Comparison of ENCODE assay signal across 9 cellular contexts in the genomic region with DNA sequence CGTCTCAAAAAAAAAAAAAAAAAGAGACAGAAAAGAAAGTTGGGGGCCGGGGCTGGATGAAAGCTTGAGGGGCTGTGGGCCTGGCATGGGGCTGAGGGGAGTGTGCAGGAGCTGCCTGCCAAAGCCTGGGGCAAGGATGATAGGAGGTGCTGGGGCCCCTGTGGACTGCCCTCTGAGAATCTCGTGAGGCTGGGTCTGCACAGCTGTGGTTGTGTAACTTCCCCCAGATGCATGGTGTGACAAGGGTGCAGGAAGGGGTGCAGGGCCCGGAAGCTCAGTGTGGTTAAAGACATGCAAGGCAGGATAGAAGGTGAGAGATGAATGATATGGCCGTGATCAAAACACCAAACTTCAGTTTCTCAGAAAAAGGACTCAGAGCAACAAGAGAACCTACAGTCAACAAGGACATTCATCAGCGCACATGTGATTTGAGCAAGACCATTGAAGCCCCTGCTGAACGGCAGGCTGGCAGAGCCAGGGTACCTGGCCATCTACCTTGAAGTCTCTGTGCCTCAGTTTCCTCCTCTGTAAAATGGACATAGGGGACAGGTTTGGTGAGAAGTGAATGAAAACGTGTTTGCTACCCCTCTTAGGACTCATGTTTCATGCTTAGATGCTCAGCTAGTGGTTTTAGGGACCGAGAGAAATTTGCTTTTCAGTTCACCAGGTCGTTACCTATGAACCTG. TPM values are rescaled to one million over a fixed set of nuclear protein-coding genes. Genes with fewer than 3 reads are reported as not detected.
A peak's percentile ranks its signal among the peaks of the same experiment; 100 is the strongest.
DNase-seq lines count a peak whose midpoint lies in the region; ATAC-seq, FAIRE-seq and TF ChIP-seq lines count a peak whose summit lies in the region.
"Had no signal": no experiment of that assay in that cellular context is flagged by ENCODE, and none has a peak within 500 bp of the region (broad histone marks: within the 10 kb centered on the region; RNA-seq: fewer than 3 reads in every experiment).

No MANE protein-coding gene starts in this region.

- H3K27ac ChIP-seq in kidney (ENCODE audit: low read depth in 2 of 2, low read length in 2 of 2): no peak overlapping the region
- no peak overlapping the region for H3K27ac ChIP-seq in substantia nigra (ENCODE audit: low read depth, low read length, poor library complexity, severe bottlenecking)
- H3K27ac ChIP-seq: gastrocnemius medialis had no signal

- intact Hi-C loops in kidney (cut with DNase I): no loop called here

- TF ChIP-seq CTCF in kidney (IDR thresholded peaks at IDR 0.05; ENCODE audit: borderline replicate concordance, extremely low read depth, insufficient read depth) (no peak), HFFc6 (IDR thresholded peaks at IDR 0.05) (no peak)

- peaks cover 49% of the 10 kb centered on the region for H3K27me3 Mint-ChIP-seq in HFFc6 (ENCODE audit: insufficient read depth)

- no peaks in the 10 kb centered on the region for H3K9me3 ChIP-seq in kidney (ENCODE audit: control insufficient read depth in 1 of 2, low read length in 2 of 2)
- H3K9me3 ChIP-seq: gastrocnemius medialis had no signal

- no peaks in the 10 kb centered on the region for H3K4me1 Mint-ChIP-seq in HFFc6 (ENCODE audit: low read depth)

- DNase-seq in activated CD4-positive, alpha-beta T cell treated with anti-CD3 and anti-CD28 coated beads, Interleukin-2, amount 50 U/mL, for 48 hours: peak; percentile 82 to 84
- DNase-seq in kidney (peak; percentile 83), HFFc6 (no peak), SK-N-DZ (ENCODE audit: low spot score) (no peak), NCI-H1092 treated with DMSO at 0.1 percent for 48 hours (lab: John Stamatoyannopoulos, UW) (no peak), substantia nigra (lab: John Stamatoyannopoulos, UW) (no peak)

- FAIRE-seq in kidney (lab: Jason Lieb, UNC): no peak

- no peak overlapping the region for H3K9ac ChIP-seq in kidney (ENCODE audit: low read length in 2 of 2)

- no peak overlapping the region for H3K27ac Mint-ChIP-seq in HFFc6

- no peaks in the 10 kb centered on the region for H3K9me3 Mint-ChIP-seq in HFFc6

- H3K36me3 Mint-ChIP-seq in HFFc6 (ENCODE audit: low read depth): no peaks in the 10 kb centered on the region

- no peak overlapping the region for H3K4me3 ChIP-seq in kidney (ENCODE audit: low read length in 2 of 2)
- H3K4me3 ChIP-seq: gastrocnemius medialis had no signal

- H3K4me3 Mint-ChIP-seq in HFFc6: no peak overlapping the region

- no peaks in the 10 kb centered on the region for H3K36me3 ChIP-seq in kidney (ENCODE audit: control insufficient read depth in 1 of 2, insufficient read depth in 2 of 2, low read length in 2 of 2)
- H3K36me3 ChIP-seq: gastrocnemius medialis had no signal

- H3K4me1 ChIP-seq in kidney (ENCODE audit: control insufficient read depth in 1 of 2, insufficient read depth in 1 of 2, low read depth in 1 of 2, low read length in 2 of 2): peaks cover 0 to 6% of the 10 kb centered on the region in 2 donors
- H3K4me1 ChIP-seq: gastrocnemius medialis had no signal

- ATAC-seq in GM18868 (IDR thresholded peaks at IDR 0.05; ENCODE audit: unreplicated experiment) (peak; percentile 86), HG03432 (IDR thresholded peaks at IDR 0.05; ENCODE audit: unreplicated experiment) (peak; percentile 74)
- ATAC-seq: gastrocnemius medialis had no signal

RNA-seq across cellular contexts. Expression of a gene that starts 9.6 kb away (rescaled TPM):
- 181 TPM for total RNA-seq in kidney
- 495 TPM for polyA plus RNA-seq in kidney (ENCODE audit: insufficient read depth, low read depth, low replicate concordance)
- total RNA-seq in HFFc6 (2021; fragmentation: NEBNext Ultra II Directional; extraction: Animal tissue kit (Norgen Biotek cat#: 25700)): 1 to 10 TPM in 5 of 6 experiments, under 1 TPM in 1; 1.00 to 2.3 (median 1.7) TPM
- not detected in 2 replicates for polyA plus RNA-seq in SK-N-DZ (2014; cell fraction: cytosol; rRNA removed)
- not detected in 2 replicates for polyA plus RNA-seq in SK-N-DZ (2014; cell fraction: nucleus; rRNA removed)

RNA-seq across cellular contexts. Expression of a gene that starts 24.1 kb away (rescaled TPM):
- total RNA-seq in kidney: not detected
- polyA plus RNA-seq in kidney (ENCODE audit: insufficient read depth, low read depth, low replicate concordance): not detected
- not detected for total RNA-seq in HFFc6 (2021; fragmentation: NEBNext Ultra II Directional; extraction: Animal tissue kit (Norgen Biotek cat#: 25700))
- not detected in 2 replicates for polyA plus RNA-seq in SK-N-DZ (2014; cell fraction: cytosol; rRNA removed)
- 0.69 TPM in 1 of 2 replicates, not detected in the other for polyA plus RNA-seq in SK-N-DZ (2014; cell fraction: nucleus; rRNA removed)
- total RNA-seq: gastrocnemius medialis had no signal

RNA-seq across cellular contexts. Expression of a gene that starts 28.6 kb away (rescaled TPM):
- total RNA-seq in kidney: 1.7 TPM
- 0.65 TPM for polyA plus RNA-seq in kidney (ENCODE audit: insufficient read depth, low read depth, low replicate concordance)
- total RNA-seq in HFFc6 (2021; fragmentation: NEBNext Ultra II Directional; extraction: Animal tissue kit (Norgen Biotek cat#: 25700)): under 1 TPM in 3 of 6 experiments, not detected in 3; 0.05 to 0.17 (median 0.07) TPM
- not detected in 2 replicates for polyA plus RNA-seq in SK-N-DZ (2014; cell fraction: cytosol; rRNA removed)
- polyA plus RNA-seq in SK-N-DZ (2014; cell fraction: nucleus; rRNA removed): not detected in 2 replicates

RNA-seq across cellular contexts. Expression of a gene that starts 37.4 kb away (rescaled TPM):
- total RNA-seq in kidney: 12.7 TPM
- polyA plus RNA-seq in kidney (ENCODE audit: insufficient read depth, low read depth, low replicate concordance): 14.1 TPM
- total RNA-seq in HFFc6 (2021; fragmentation: NEBNext Ultra II Directional; extraction: Animal tissue kit (Norgen Biotek cat#: 25700)): 10 to 100 TPM in 2 of 6 experiments, 1 to 10 TPM in 4; 7.6 to 10.2 (median 9.5) TPM
- 20.0 and 28.5 TPM in 2 replicates for polyA plus RNA-seq in SK-N-DZ (2014; cell fraction: cytosol; rRNA removed)
- 26.1 and 28.8 TPM in 2 replicates for polyA plus RNA-seq in SK-N-DZ (2014; cell fraction: nucleus; rRNA removed)

RNA-seq across cellular contexts. Expression of a gene that starts 38.3 kb away (rescaled TPM):
- 12.1 TPM for total RNA-seq in kidney
- 2.9 TPM for polyA plus RNA-seq in kidney (ENCODE audit: insufficient read depth, low read depth, low replicate concordance)
- total RNA-seq in HFFc6 (2021; fragmentation: NEBNext Ultra II Directional; extraction: Animal tissue kit (Norgen Biotek cat#: 25700)): not detected
- polyA plus RNA-seq in SK-N-DZ (2014; cell fraction: cytosol; rRNA removed): not detected in 2 replicates
- polyA plus RNA-seq in SK-N-DZ (2014; cell fraction: nucleus; rRNA removed): 0.73 TPM in 1 of 2 replicates, not detected in the other

Comparison
In these comparisons a context has a peak if more than half of its experiments do, and no peak if none do; other contexts are left out.
1. DNase-seq: peak in activated CD4-positive, alpha-beta T cell treated with anti-CD3 and anti-CD28 coated beads, Interleukin-2, amount 50 U/mL, for 48 hours (2 of 2) and kidney (single experiment); none in HFFc6 (single experiment), SK-N-DZ (single experiment), NCI-H1092 treated with DMSO at 0.1 percent for 48 hours (single experiment) and substantia nigra (0 of 49).
2. RNA of a gene that starts 9.6 kb away (total RNA-seq): 181 TPM in kidney (single experiment); 1.00 to 2.3 TPM in HFFc6; every median in the first group is over 10 times any median in the second.